Comparison of ENCODE assay signal across 1 cellular context in genomic region chr2:21103274-21103891, GRCh38.
TF ChIP-seq lines count a peak whose summit lies in the region.

No MANE protein-coding gene starts in this region.

TF ChIP-seq in HepG2, 621 proteins besides CTCF, POLR2A, EP300 and RAD21 (continued from another document):
- no peak for TF ChIP-seq ZBTB46 (CRISPR knock-in tag; IDR thresholded peaks at IDR 0.05; ENCODE audit: borderline replicate concordance)
- peak; percentile 57 for TF ChIP-seq RARA (CRISPR knock-in tag; IDR thresholded peaks at IDR 0.05)
- peak; percentile 58 for TF ChIP-seq SAP130 (CRISPR knock-in tag; IDR thresholded peaks at IDR 0.05; ENCODE audit: low read depth)
- TF ChIP-seq RAD51 (IDR thresholded peaks at IDR 0.05; ENCODE audit: borderline replicate concordance): no peak
- TF ChIP-seq MIXL1 (CRISPR knock-in tag; IDR thresholded peaks at IDR 0.05): peak; percentile 89
- TF ChIP-seq ZNF704 (CRISPR knock-in tag; IDR thresholded peaks at IDR 0.05; ENCODE audit: borderline replicate concordance): no peak
- TF ChIP-seq, protein P1, sequence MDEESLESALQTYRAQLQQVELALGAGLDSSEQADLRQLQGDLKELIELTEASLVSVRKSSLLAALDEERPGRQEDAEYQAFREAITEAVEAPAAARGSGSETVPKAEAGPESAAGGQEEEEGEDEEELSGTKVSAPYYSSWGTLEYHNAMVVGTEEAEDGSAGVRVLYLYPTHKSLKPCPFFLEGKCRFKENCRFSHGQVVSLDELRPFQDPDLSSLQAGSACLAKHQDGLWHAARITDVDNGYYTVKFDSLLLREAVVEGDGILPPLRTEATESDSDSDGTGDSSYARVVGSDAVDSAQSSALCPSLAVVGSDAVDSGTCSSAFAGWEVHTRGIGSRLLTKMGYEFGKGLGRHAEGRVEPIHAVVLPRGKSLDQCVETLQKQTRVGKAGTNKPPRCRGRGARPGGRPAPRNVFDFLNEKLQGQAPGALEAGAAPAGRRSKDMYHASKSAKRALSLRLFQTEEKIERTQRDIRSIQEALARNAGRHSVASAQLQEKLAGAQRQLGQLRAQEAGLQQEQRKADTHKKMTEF (CRISPR knock-in tag; IDR thresholded peaks at IDR 0.05): 0 out of 2 replicates have a peak, but pooled peaks have one; percentile 43
- TF ChIP-seq FOXA3 (CRISPR knock-in tag; IDR thresholded peaks at IDR 0.05): peak; percentile 97
- TF ChIP-seq HOMEZ (CRISPR knock-in tag; IDR thresholded peaks at IDR 0.05; ENCODE audit: low read depth): peak; percentile 19; the same call in 1 of the 2 replicates
- 0 out of 2 replicates have a peak, but pooled peaks have one; percentile 31 for TF ChIP-seq ZNF614 (CRISPR knock-in tag; IDR thresholded peaks at IDR 0.05; ENCODE audit: borderline replicate concordance)
- 0 out of 2 replicates have a peak, but pooled peaks have one; percentile 35 for TF ChIP-seq ERF (CRISPR knock-in tag; IDR thresholded peaks at IDR 0.05)
- no peak for TF ChIP-seq FOXP1 (IDR thresholded peaks at IDR 0.05)
- TF ChIP-seq FOXP1 (CRISPR knock-in tag; IDR thresholded peaks at IDR 0.05): peak; percentile 97
- peak; percentile 55; the same call in 1 of the 2 replicates for TF ChIP-seq FOXJ3 (CRISPR knock-in tag; IDR thresholded peaks at IDR 0.05; ENCODE audit: borderline replicate concordance)
- TF ChIP-seq ZNF792 (CRISPR knock-in tag; IDR thresholded peaks at IDR 0.05): 0 out of 2 replicates have a peak, but pooled peaks have one; percentile 50
- peak; percentile 65; the same call in 1 of the 2 replicates for TF ChIP-seq ZNF800 (CRISPR knock-in tag; IDR thresholded peaks at IDR 0.05)
- TF ChIP-seq ARID5B (CRISPR knock-in tag; IDR thresholded peaks at IDR 0.05): peak; percentile 82; the same call in 1 of the 2 replicates
- TF ChIP-seq RXRB (CRISPR knock-in tag; IDR thresholded peaks at IDR 0.05; ENCODE audit: borderline replicate concordance): peak; percentile 58; the same call in 1 of the 2 replicates
- peak; percentile 73; the same call in 1 of the 2 replicates for TF ChIP-seq ZKSCAN8 (CRISPR knock-in tag; IDR thresholded peaks at IDR 0.05; ENCODE audit: borderline replicate concordance)
- TF ChIP-seq SOX13 (IDR thresholded peaks at IDR 0.05): no peak
- TF ChIP-seq SOX13 (CRISPR knock-in tag; conservative IDR thresholded peaks at IDR 0.05 in 1 of 2, IDR thresholded peaks at IDR 0.05 in 1 of 2): peak in 1 of 2 experiments; percentile 74; a peak in 2 of 4 replicates
